ENCODE assay signal across 8 cellular contexts in genomic region chr3:194687638-194688206, GRCh38. TPM values are rescaled to one million over a fixed set of nuclear protein-coding genes. Genes with fewer than 3 reads are reported as not detected.
DNase-seq lines count a peak whose midpoint lies in the region; ATAC-seq, FAIRE-seq and TF ChIP-seq lines count a peak whose summit lies in the region.

No MANE protein-coding gene starts in this region.

- FAIRE-seq in GM12891 (lab: Jason Lieb, UNC), result peak; percentile 95

- no peak; the same call in none of the 2 replicates for TF ChIP-seq POLR2A in GM12891 (IDR thresholded peaks at IDR 0.05; ENCODE audit: low read depth, low read length)

- DNase-seq in GM12891 (ENCODE audit: insufficient read length, low spot score), result peak; percentile 61
- peak; percentile 68 for DNase-seq in T follicular helper cell (ENCODE audit: low read depth)
- peak; percentile 33 for DNase-seq in amniotic epithelial cell (ENCODE audit: low read depth)
- DNase-seq in hypothalamus (lab: John Stamatoyannopoulos, UW), result peak in 31 of 51 donors; percentile 3 to 70 (median 18)

- peaks cover 4% of the 10 kb centered on the region for H3K27me3 ChIP-seq in skeletal muscle satellite cell (ENCODE audit: control insufficient read depth, insufficient read depth, low read length)

- no peaks in the 10 kb centered on the region for H3K9me3 ChIP-seq in skeletal muscle satellite cell (replicated peaks; ENCODE audit: low read length)

- ATAC-seq in HG03196 (IDR thresholded peaks at IDR 0.05; ENCODE audit: unreplicated experiment) (peak; percentile 28), HG02884 (IDR thresholded peaks at IDR 0.05; ENCODE audit: unreplicated experiment) (no peak), GM18520 (IDR thresholded peaks at IDR 0.05; ENCODE audit: unreplicated experiment) (no peak)

- peak overlapping the region; percentile 98 for H3K4me2 ChIP-seq in skeletal muscle satellite cell (ENCODE audit: low read length)

- H3K4me1 ChIP-seq in skeletal muscle satellite cell (ENCODE audit: control insufficient read depth, insufficient read depth, low read length), result peaks cover 33% of the 10 kb centered on the region

- peak overlapping the region; percentile 87 for H3K4me3 ChIP-seq in skeletal muscle satellite cell (ENCODE audit: low read length)

- peak overlapping the region; percentile 16 for H3K9ac ChIP-seq in skeletal muscle satellite cell (ENCODE audit: low read depth, low read length)

- H3K36me3 ChIP-seq in skeletal muscle satellite cell (ENCODE audit: insufficient read depth, low read length), result no peaks in the 10 kb centered on the region

TF ChIP-seq in GM12891, 5 proteins besides CTCF, POLR2A, EP300 and RAD21:
- TF ChIP-seq PAX5 (IDR thresholded peaks at IDR 0.05; ENCODE audit: insufficient read depth, low read length, severe bottlenecking), result no peak
- no peak for TF ChIP-seq POU2F2 (IDR thresholded peaks at IDR 0.05; ENCODE audit: low read depth, low read length)
- no peak; the same call in 1 of the 2 replicates for TF ChIP-seq POLR2AphosphoS5 (IDR thresholded peaks at IDR 0.05; ENCODE audit: low read depth, low read length)
- no peak for TF ChIP-seq SPI1 (IDR thresholded peaks at IDR 0.05; ENCODE audit: low read depth, low read length)
- TF ChIP-seq TAF1 (IDR thresholded peaks at IDR 0.05; ENCODE audit: low read depth, low read length), result no peak

RNA-seq across cellular contexts. Expression of gene FAM43A, which starts 2.0 kb away (rescaled TPM):
- polyA plus RNA-seq in GM12891 (2012; ENCODE audit: low read depth, missing spikeins), result 4.6 TPM
- total RNA-seq in skeletal muscle satellite cell (2012; rRNA removed), result 2.3 and 3.5 TPM in 2 replicates

RNA-seq across cellular contexts. Expression of gene LSG1, which starts 15.7 kb away (rescaled TPM):
- polyA plus RNA-seq in GM12891 (2012; ENCODE audit: low read depth, missing spikeins), result 21.1 TPM
- total RNA-seq in skeletal muscle satellite cell (2012; rRNA removed), result 36.5 and 40.6 TPM in 2 replicates

RNA-seq across cellular contexts. Expression of gene TMEM44, which starts 54.5 kb away (rescaled TPM):
- 5.9 TPM for polyA plus RNA-seq in GM12891 (2012; ENCODE audit: low read depth, missing spikeins)
- 12.5 and 15.2 TPM in 2 replicates for total RNA-seq in skeletal muscle satellite cell (2012; rRNA removed)

Comparison
In these comparisons a context has a peak if more than half of its experiments do, and no peak if none do; other contexts are left out.
1. DNase-seq: peak in every context shown above with its lines; median percentile 68 in T follicular helper cell; 61 in GM12891; 33 in amniotic epithelial cell; 18 in hypothalamus.